In genomic region chr15:67196672-67197363, GRCh38 we compare ENCODE assay signal across 8 cellular contexts. TPM values are rescaled to one million over a fixed set of nuclear protein-coding genes. Genes with fewer than 3 reads are reported as not detected.
DNase-seq lines count a peak whose midpoint lies in the region; ATAC-seq and TF ChIP-seq lines count a peak whose summit lies in the region.

No MANE protein-coding gene starts in this region.

- peaks cover 43% of the 10 kb centered on the region for H3K27me3 Mint-ChIP-seq in HFFc6 (ENCODE audit: insufficient read depth)
- no peaks in the 10 kb centered on the region for H3K27me3 Mint-ChIP-seq in brain
- no peaks in the 10 kb centered on the region for H3K27me3 Mint-ChIP-seq in mesothelial cell of epicardium (ENCODE audit: low read depth)

- intact Hi-C loops in dorsolateral prefrontal cortex (cut with DNase I), result no loop called here

- no peak overlapping the region for H3K4me3 ChIP-seq in dorsolateral prefrontal cortex

- H3K9me3 Mint-ChIP-seq in HFFc6 (peaks cover 8% of the 10 kb centered on the region; the same call in 1 of the 2 replicates), brain (peaks cover 0 to 3% (median 0%) of the 10 kb centered on the region in 5 experiments), mesothelial cell of epicardium (no peaks in the 10 kb centered on the region)

- H3K27ac ChIP-seq in dorsolateral prefrontal cortex, result peak overlapping the region in 2 of 59 donors; percentile 23 to 35

- no peaks in the 10 kb centered on the region for H3K27me3 ChIP-seq in dorsolateral prefrontal cortex

- peak overlapping the region; percentile 21 for H3K4me3 Mint-ChIP-seq in HFFc6
- no peak overlapping the region for H3K4me3 Mint-ChIP-seq in brain
- no peak overlapping the region for H3K4me3 Mint-ChIP-seq in mesothelial cell of epicardium

- H3K36me3 Mint-ChIP-seq in HFFc6 (ENCODE audit: low read depth) (peaks cover 77% of the 10 kb centered on the region), brain (peaks cover 24% of the 10 kb centered on the region), mesothelial cell of epicardium (peaks cover 22% of the 10 kb centered on the region)

- H3K4me1 Mint-ChIP-seq in HFFc6 (ENCODE audit: low read depth), result peaks cover 77% of the 10 kb centered on the region
- H3K4me1 Mint-ChIP-seq in brain, result peaks cover 39% of the 10 kb centered on the region
- peaks cover 40% of the 10 kb centered on the region for H3K4me1 Mint-ChIP-seq in mesothelial cell of epicardium

- H3K27ac Mint-ChIP-seq in HFFc6 (peak overlapping the region; percentile 79), brain (peak overlapping the region in 3 of 5 experiments; percentile 31 to 52 (median 38)), mesothelial cell of epicardium (peak overlapping the region; percentile 34)

- DNase-seq in AG08395 (ENCODE audit: low spot score) (peak; percentile 89), HFFc6 (peak; percentile 78), mesothelial cell of epicardium (ENCODE audit: low spot score in 2 of 2, unreplicated experiment in 2 of 2) (no peak), dorsolateral prefrontal cortex (no peak), OCI-M1 (lab: John Stamatoyannopoulos, UW) (no peak)
- no peak for DNase-seq in NK-92 treated with Interleukin-12 subunit alpha and Interleukin-12 subunit beta, amount 100 ng/mL, for 24 hours (lab: John Stamatoyannopoulos, UW)

- TF ChIP-seq CTCF in HFFc6 (IDR thresholded peaks at IDR 0.05), result no peak
- TF ChIP-seq CTCF in brain (conservative IDR thresholded peaks at IDR 0.05), result no peak
- no peak for TF ChIP-seq CTCF in mesothelial cell of epicardium (IDR thresholded peaks at IDR 0.05; ENCODE audit: unreplicated experiment)
- no peak for TF ChIP-seq CTCF in dorsolateral prefrontal cortex (IDR thresholded peaks at IDR 0.05 in 54 of 56, conservative IDR thresholded peaks at IDR 0.05 in 2 of 56; ENCODE audit: low read depth in 1 of 56, partially characterized antibody in 56 of 56)

- no peak for ATAC-seq in HG02884 (IDR thresholded peaks at IDR 0.05; ENCODE audit: unreplicated experiment)

RNA-seq across cellular contexts. Expression of gene AAGAB, which starts 57.6 kb away (rescaled TPM):
- 10 to 100 TPM; 41.0 to 45.7 (median 42.0) TPM for total RNA-seq in HFFc6 (2021; fragmentation: NEBNext Ultra II Directional; extraction: Animal tissue kit (Norgen Biotek cat#: 25700))
- polyA plus RNA-seq in brain (ENCODE audit: insufficient read depth, low read depth, low replicate concordance), result 29.4 TPM
- total RNA-seq in mesothelial cell of epicardium (31.0 to 32.7 TPM (median 32.4 TPM) in 3 replicates), dorsolateral prefrontal cortex (10 to 100 TPM; 33.8 to 77.3 (median 59.0) TPM)

RNA-seq across cellular contexts. Expression of gene IQCH, which starts 57.8 kb away (rescaled TPM):
- 1 to 10 TPM; 1.1 to 2.2 (median 1.5) TPM for total RNA-seq in HFFc6 (2021; fragmentation: NEBNext Ultra II Directional; extraction: Animal tissue kit (Norgen Biotek cat#: 25700))
- polyA plus RNA-seq in brain (ENCODE audit: insufficient read depth, low read depth, low replicate concordance), result 3.9 TPM
- 0.98 to 2.3 TPM (median 1.6 TPM) in 3 replicates for total RNA-seq in mesothelial cell of epicardium
- total RNA-seq in dorsolateral prefrontal cortex, result 10 to 100 TPM in 1 of 120 experiments, 1 to 10 TPM in 119; 1.7 to 10.8 (median 5.0) TPM

Comparison
In these comparisons a context has a peak if more than half of its experiments do, and no peak if none do; other contexts are left out.
1. DNase-seq: peak in AG08395 (single experiment) and HFFc6 (single experiment); none in mesothelial cell of epicardium (0 of 2), NK-92 treated with Interleukin-12 subunit alpha and Interleukin-12 subunit beta, amount 100 ng/mL, for 24 hours (single experiment), dorsolateral prefrontal cortex (0 of 10) and OCI-M1 (single experiment).
2. Peak in every context shown above with its lines, with median percentiles within 50 percentile points of each other: H3K27ac Mint-ChIP-seq.